In genomic region chr2:85611705-85612587, GRCh38 we compare ENCODE assay signal across 8 cellular contexts. TPM values are rescaled to one million over a fixed set of nuclear protein-coding genes. Genes with fewer than 3 reads are reported as not detected.
DNase-seq lines count a peak whose midpoint lies in the region; ATAC-seq, FAIRE-seq and TF ChIP-seq lines count a peak whose summit lies in the region.

C2orf68 (minus strand) TSS chr2:85612066; CDS start chr2:85611984, 82 bp downstream.

- H3K4me3 ChIP-seq in ACC112 (ENCODE audit: low read depth, low read length) (peak within 1 kb of the TSS; percentile 90), WERI-Rb-1 (ENCODE audit: low read depth, low read length) (peak within 1 kb of the TSS; percentile 64), breast epithelium (peak within 1 kb of the TSS; percentile 86 to 93 (median 91)), small intestine (ENCODE audit: low read depth in 1 of 2, low read length in 2 of 2) (peak within 1 kb of the TSS; percentile 56 to 84)

- peak; percentile 74 for TF ChIP-seq POLR2A in breast epithelium (IDR thresholded peaks at IDR 0.05)

- no peaks in the 10 kb centered on the region for H3K27me3 ChIP-seq in ACC112 (ENCODE audit: insufficient read depth, low read length)
- no peaks in the 10 kb centered on the region for H3K27me3 ChIP-seq in WERI-Rb-1 (ENCODE audit: insufficient read depth, low read depth, severe bottlenecking)
- H3K27me3 ChIP-seq in breast epithelium: no peaks in the 10 kb centered on the region
- H3K27me3 ChIP-seq in small intestine (ENCODE audit: control insufficient read depth in 2 of 2, insufficient read depth in 2 of 2, low read length in 2 of 2): no peaks in the 10 kb centered on the region

- H3K9me3 ChIP-seq in WERI-Rb-1 (ENCODE audit: severe bottlenecking): no peaks in the 10 kb centered on the region
- H3K9me3 ChIP-seq in breast epithelium: no peaks in the 10 kb centered on the region
- no peaks in the 10 kb centered on the region for H3K9me3 ChIP-seq in small intestine (ENCODE audit: control insufficient read depth, low read depth)

- FAIRE-seq in small intestine (lab: Jason Lieb, UNC): no peak

- peak within 1 kb of the TSS; percentile 89 for H2AFZ ChIP-seq in ACC112 (ENCODE audit: low read length, unreplicated experiment)

- TF ChIP-seq CTCF in WERI-Rb-1 (IDR thresholded peaks at IDR 0.05; ENCODE audit: low read depth, low read length): no peak
- TF ChIP-seq CTCF in breast epithelium (IDR thresholded peaks at IDR 0.05): no peak

- intact Hi-C loops in breast epithelium (cut with DNase I; ENCODE audit: low total_unique reads): no loop called here

- DNase-seq in NCI-H2196 (lab: John Stamatoyannopoulos, UW; ENCODE audit: unreplicated experiment) (peak; percentile 67), WERI-Rb-1 (peak; percentile 92), breast epithelium (ENCODE audit: low spot score in 2 of 2) (peak; percentile 88 to 90), iPS-NIHi11 (ENCODE audit: low spot score) (peak; percentile 95), small intestine (peak; percentile 87)

- H3K36me3 ChIP-seq in ACC112 (ENCODE audit: insufficient read depth, low read length) (no peaks in the 10 kb centered on the region), WERI-Rb-1 (peaks cover 28% of the 10 kb centered on the region), breast epithelium (no peaks in the 10 kb centered on the region), small intestine (ENCODE audit: control insufficient read depth in 2 of 2, insufficient read depth in 2 of 2, low read length in 2 of 2) (peaks cover 0 to 2% of the 10 kb centered on the region in 2 donors)

- peaks cover under 1% of the 10 kb centered on the region for H3K4me1 ChIP-seq in ACC112 (ENCODE audit: control insufficient read depth, insufficient read depth, low read length, unreplicated experiment)
- H3K4me1 ChIP-seq in breast epithelium: peaks cover 0 to 6% of the 10 kb centered on the region in 2 donors
- H3K4me1 ChIP-seq in small intestine (ENCODE audit: control insufficient read depth in 2 of 2, insufficient read depth in 1 of 2, low read depth in 1 of 2, low read length in 1 of 2): peaks cover 0 to 1% of the 10 kb centered on the region in 2 donors

- peak within 1 kb of the TSS; percentile 52; the same call in 1 of the 2 replicates for H3K27ac ChIP-seq in ACC112 (ENCODE audit: low read depth, low read length)
- peak within 1 kb of the TSS; percentile 80 for H3K27ac ChIP-seq in WERI-Rb-1
- H3K27ac ChIP-seq in breast epithelium: peak within 1 kb of the TSS; percentile 86 to 94
- H3K27ac ChIP-seq in small intestine (ENCODE audit: low read depth in 1 of 2, low read length in 1 of 2): peak within 1 kb of the TSS; percentile 4 to 96

- 10 to 15% (median 14%) methylated on average over 61 to 73 of the region's 73 CpGs for WGBS in small intestine, 3 donors

- ATAC-seq in GM18520 (IDR thresholded peaks at IDR 0.05; ENCODE audit: unreplicated experiment) (peak; percentile 58), HG03060 (IDR thresholded peaks at IDR 0.05; ENCODE audit: low read depth, unreplicated experiment) (peak; percentile 39)

- H3K79me2 ChIP-seq in ACC112 (ENCODE audit: control insufficient read depth, insufficient read depth, low read length, unreplicated experiment): peaks cover 13% of the 10 kb centered on the region

RNA-seq across cellular contexts. Expression of gene C2orf68, which starts in this region (rescaled TPM):
- 10 to 100 TPM; 13.9 to 26.6 (median 16.1) TPM for total RNA-seq in breast epithelium
- polyA plus RNA-seq in small intestine: 10 to 100 TPM; 16.2 to 32.7 (median 17.9) TPM

Comparison
In these comparisons a context has a peak if more than half of its experiments do, and no peak if none do; other contexts are left out.
1. Peak in every context shown above with its lines: DNase-seq, ATAC-seq, H3K4me3 ChIP-seq and H3K27ac ChIP-seq.